21 cellular contexts compared by ENCODE assay signal in genomic region chr13:113119166-113119821, GRCh38. TPM values are rescaled to one million over a fixed set of nuclear protein-coding genes. Genes with fewer than 3 reads are reported as not detected.
"Had no signal": no experiment of that assay in that cellular context is flagged by ENCODE, and none has a peak within 500 bp of the region (broad histone marks: within the 10 kb centered on the region; RNA-seq: fewer than 3 reads in every experiment).

No MANE protein-coding gene starts in this region.

- ATAC-seq: left colon; naive thymus-derived CD4-positive, alpha-beta T cell; T-cell had no signal

- H3K27ac ChIP-seq: esophagus muscularis mucosa, skin epidermis, upper lobe of left lung had no signal

- H3K4me3 ChIP-seq: esophagus muscularis mucosa, skin epidermis, upper lobe of left lung had no signal

- H3K36me3 ChIP-seq: esophagus muscularis mucosa, upper lobe of left lung had no signal

- FAIRE-seq: endometrium had no signal

- H3K4me3 Mint-ChIP-seq: activated naive CD8-positive, alpha-beta T cell; brain; immature natural killer cell; naive thymus-derived CD4-positive, alpha-beta T cell; T-cell had no signal

- H3K27me3 Mint-ChIP-seq: activated naive CD8-positive, alpha-beta T cell had no signal

- H3K4me1 Mint-ChIP-seq: immature natural killer cell, T-cell had no signal

- H3K9me3 ChIP-seq: esophagus muscularis mucosa, upper lobe of left lung had no signal

- DNase-seq: activated CD4-positive, alpha-beta T cell treated with anti-CD3 and anti-CD28 coated beads for 48 hours; activated CD8-positive, alpha-beta memory T cell treated with anti-CD3 and anti-CD28 coated beads for 24 hours; activated gamma-delta T cell; amygdala; immature natural killer cell; left colon; naive thymus-derived CD4-positive, alpha-beta T cell; T-cell; T1000 had no signal

- H3K9me3 Mint-ChIP-seq: immature natural killer cell, T-cell had no signal

- H3K27me3 ChIP-seq: upper lobe of left lung had no signal

- H3K36me3 Mint-ChIP-seq: activated naive CD8-positive, alpha-beta T cell; brain; immature natural killer cell; naive thymus-derived CD4-positive, alpha-beta T cell; T-cell had no signal

- H3K4me1 ChIP-seq: upper lobe of left lung had no signal

- H3K27ac Mint-ChIP-seq: activated naive CD8-positive, alpha-beta T cell; naive thymus-derived CD4-positive, alpha-beta T cell; T-cell had no signal

RNA-seq across cellular contexts. Expression of gene F10, which starts 3.3 kb away (rescaled TPM):
- total RNA-seq: dermis microvascular lymphatic vessel endothelial cell; mononuclear cell; naive thymus-derived CD4-positive, alpha-beta T cell; T-cell had no signal
- polyA plus RNA-seq: immature natural killer cell; naive thymus-derived CD4-positive, alpha-beta T cell had no signal

RNA-seq across cellular contexts. Expression of gene F7, which starts 13.7 kb away (rescaled TPM):
- total RNA-seq: dermis microvascular lymphatic vessel endothelial cell, fibroblast of villous mesenchyme, lung microvascular endothelial cell had no signal
- polyA plus RNA-seq: naive thymus-derived CD4-positive, alpha-beta T cell had no signal

RNA-seq across cellular contexts. Expression of gene PROZ, which starts 39.2 kb away (rescaled TPM):
- total RNA-seq: cerebellum, dermis microvascular lymphatic vessel endothelial cell, esophagus muscularis mucosa, left colon, omental fat pad, T-cell, upper lobe of left lung had no signal
- polyA plus RNA-seq: immature natural killer cell; naive thymus-derived CD4-positive, alpha-beta T cell had no signal
